ENCODE assay signal across 21 cellular contexts in genomic region chr18:79979843-79980242, GRCh38. TPM values are rescaled to one million over a fixed set of nuclear protein-coding genes. Genes with fewer than 3 reads are reported as not detected.
DNase-seq lines count a peak whose midpoint lies in the region; ATAC-seq and TF ChIP-seq lines count a peak whose summit lies in the region.
"Had no signal": no experiment of that assay in that cellular context is flagged by ENCODE, and none has a peak within 500 bp of the region (broad histone marks: within the 10 kb centered on the region; RNA-seq: fewer than 3 reads in every experiment).

No MANE protein-coding gene starts in this region.

- CTCF ChIA-PET in activated CD4-positive, alpha-beta T cell treated with anti-CD3 and anti-CD28 coated beads for 36 hours (lab: Charles Lee) = no interaction called here
- CTCF ChIA-PET in activated CD4-positive, alpha-beta T cell treated with anti-CD3 and anti-CD28 coated beads, Interleukin-2, amount 10 ng/mL, durations not matched to agents 7 days and 5 days (lab: Charles Lee) = interaction anchor here (1.7 kb wide), 1 partner anchor 24 kb away, joined by 5 read pairs; no protein-coding TSS in a partner anchor
- CTCF ChIA-PET in SK-N-SH (lab: Yijun Ruan, JAX) = interaction anchor here (0.9 to 1.1 kb wide), 2 partner anchors 15 to 55 kb away, joined by 3 read pairs; partner anchors contain the start of gene HSBP1L1

- no peak for TF ChIP-seq CTCF in VCaP (conservative IDR thresholded peaks at IDR 0.05)
- no peak for TF ChIP-seq CTCF in HFFc6 (IDR thresholded peaks at IDR 0.05)
- no peak for TF ChIP-seq CTCF in SK-N-SH (IDR thresholded peaks at IDR 0.05)

- no peak overlapping the region for H3K9ac ChIP-seq in SK-N-SH

- no peaks in the 10 kb centered on the region for H3K9me3 ChIP-seq in CD4-positive, CD25-positive, alpha-beta regulatory T cell (ENCODE audit: control insufficient read depth in 2 of 2, low read length in 2 of 2)
- H3K9me3 ChIP-seq in SK-N-SH = no peaks in the 10 kb centered on the region
- H3K9me3 ChIP-seq: Caco-2 had no signal

- no peaks in the 10 kb centered on the region for H3K9me3 Mint-ChIP-seq in activated CD4-positive, alpha-beta T cell treated with anti-CD3 and anti-CD28 coated beads for 36 hours (ENCODE audit: low read depth)
- no peaks in the 10 kb centered on the region for H3K9me3 Mint-ChIP-seq in activated CD4-positive, alpha-beta T cell treated with anti-CD3 and anti-CD28 coated beads, Interleukin-2, amount 10 ng/mL, durations not matched to agents 7 days and 5 days
- no peaks in the 10 kb centered on the region for H3K9me3 Mint-ChIP-seq in CD4-positive, CD25-positive, alpha-beta regulatory T cell
- no peaks in the 10 kb centered on the region for H3K9me3 Mint-ChIP-seq in HFFc6
- H3K9me3 Mint-ChIP-seq: CD14-positive monocyte, GM23338 had no signal

- ATAC-seq in activated CD4-positive, alpha-beta T cell treated with anti-CD3 and anti-CD28 coated beads for 36 hours = no peak
- ATAC-seq in CD4-positive, CD25-positive, alpha-beta regulatory T cell (ENCODE audit: low read depth in 2 of 2) = no peak
- ATAC-seq: GM23338 had no signal

- TF ChIP-seq RAD21 in SK-N-SH (IDR thresholded peaks at IDR 0.05; ENCODE audit: low read length) = no peak

- peaks cover 96% of the 10 kb centered on the region for H4K20me1 ChIP-seq in SK-N-SH (ENCODE audit: insufficient read depth)

- no peak for DNase-seq in activated CD4-positive, alpha-beta T cell treated with anti-CD3 and anti-CD28 coated beads for 36 hours
- DNase-seq in activated CD4-positive, alpha-beta T cell treated with anti-CD3 and anti-CD28 coated beads, Interleukin-2, amount 10 ng/mL, durations not matched to agents 7 days and 5 days = no peak
- DNase-seq in CD4-positive, CD25-positive, alpha-beta regulatory T cell = no peak
- peak; percentile 38 to 43 for DNase-seq in erythroblast (lab: John Stamatoyannopoulos, UW)
- no peak for DNase-seq in HFFc6
- no peak for DNase-seq in DMS153 (lab: John Stamatoyannopoulos, UW)
- no peak for DNase-seq in SK-N-SH
- DNase-seq: 8988T, Caco-2, EL, HCEC 1CT, KBM-7, NCI-H1105 treated with DMSO at 0.1 percent for 48 hours, NCI-H1694, NCI-H2081 treated with DMSO at 0.1 percent for 48 hours, NCI-H510A, NCI-H774, SHP77 had no signal

- H3K27ac ChIP-seq in CD4-positive, CD25-positive, alpha-beta regulatory T cell (ENCODE audit: insufficient read depth, low read length, poor library complexity, severe bottlenecking) = no peak overlapping the region
- peak overlapping the region; percentile 30; the same call in 1 of the 2 replicates for H3K27ac ChIP-seq in VCaP
- no peak overlapping the region for H3K27ac ChIP-seq in SK-N-SH (ENCODE audit: low read depth in 2 of 2, low read length in 1 of 2)

- H3K79me2 ChIP-seq in SK-N-SH (ENCODE audit: insufficient read depth) = peaks cover 100% of the 10 kb centered on the region

- H3K4me3 Mint-ChIP-seq in activated CD4-positive, alpha-beta T cell treated with anti-CD3 and anti-CD28 coated beads for 36 hours = no peak overlapping the region
- H3K4me3 Mint-ChIP-seq in activated CD4-positive, alpha-beta T cell treated with anti-CD3 and anti-CD28 coated beads, Interleukin-2, amount 10 ng/mL, durations not matched to agents 7 days and 5 days = no peak overlapping the region
- no peak overlapping the region for H3K4me3 Mint-ChIP-seq in CD4-positive, CD25-positive, alpha-beta regulatory T cell
- no peak overlapping the region for H3K4me3 Mint-ChIP-seq in HFFc6
- H3K4me3 Mint-ChIP-seq: CD14-positive monocyte, GM23338 had no signal

- no peaks in the 10 kb centered on the region for H3K27me3 Mint-ChIP-seq in activated CD4-positive, alpha-beta T cell treated with anti-CD3 and anti-CD28 coated beads for 36 hours
- H3K27me3 Mint-ChIP-seq in activated CD4-positive, alpha-beta T cell treated with anti-CD3 and anti-CD28 coated beads, Interleukin-2, amount 10 ng/mL, durations not matched to agents 7 days and 5 days = no peaks in the 10 kb centered on the region
- no peaks in the 10 kb centered on the region for H3K27me3 Mint-ChIP-seq in CD4-positive, CD25-positive, alpha-beta regulatory T cell
- no peaks in the 10 kb centered on the region; the same call in 1 of the 2 replicates for H3K27me3 Mint-ChIP-seq in HFFc6 (ENCODE audit: insufficient read depth)

- peaks cover 22% of the 10 kb centered on the region for H3K36me3 ChIP-seq in CD4-positive, CD25-positive, alpha-beta regulatory T cell (ENCODE audit: control insufficient read depth, insufficient read depth, low read length)
- peaks cover 21 to 24% of the 10 kb centered on the region in 2 experiments for H3K36me3 ChIP-seq in SK-N-SH (replicated peaks in 1 of 2; ENCODE audit: control insufficient read depth in 1 of 2, insufficient read depth in 2 of 2, low read length in 1 of 2)

- intact Hi-C loops in activated CD4-positive, alpha-beta T cell treated with anti-CD3 and anti-CD28 coated beads for 36 hours (cut with DNase I, micrococcal nuclease) = loop anchor here in 1 of 2 experiments (5.0 kb wide), 1 partner anchor 178 kb away; no protein-coding TSS in a partner anchor

- no peaks in the 10 kb centered on the region for H3K27me3 ChIP-seq in CD4-positive, CD25-positive, alpha-beta regulatory T cell (ENCODE audit: control insufficient read depth, insufficient read depth, low read length)
- no peaks in the 10 kb centered on the region for H3K27me3 ChIP-seq in SK-N-SH (ENCODE audit: insufficient read depth)

- no peak for TF ChIP-seq POLR2A in erythroblast (IDR thresholded peaks at IDR 0.05; ENCODE audit: low read length)

- peak overlapping the region; percentile 53 for H3K27ac Mint-ChIP-seq in activated CD4-positive, alpha-beta T cell treated with anti-CD3 and anti-CD28 coated beads for 36 hours
- H3K27ac Mint-ChIP-seq in activated CD4-positive, alpha-beta T cell treated with anti-CD3 and anti-CD28 coated beads, Interleukin-2, amount 10 ng/mL, durations not matched to agents 7 days and 5 days = no peak overlapping the region
- peak overlapping the region; percentile 20 to 61 (median 54) for H3K27ac Mint-ChIP-seq in CD4-positive, CD25-positive, alpha-beta regulatory T cell
- no peak overlapping the region for H3K27ac Mint-ChIP-seq in HFFc6
- H3K27ac Mint-ChIP-seq: GM23338 had no signal

- POLR2A ChIA-PET in activated CD4-positive, alpha-beta T cell treated with anti-CD3 and anti-CD28 coated beads for 36 hours (lab: Charles Lee) = no interaction called here
- POLR2A ChIA-PET in activated CD4-positive, alpha-beta T cell treated with anti-CD3 and anti-CD28 coated beads, Interleukin-2, amount 10 ng/mL, durations not matched to agents 7 days and 5 days (lab: Charles Lee) = no interaction called here
- POLR2A ChIA-PET in SK-N-SH (lab: Yijun Ruan, JAX) = no interaction called here

- H3K36me3 Mint-ChIP-seq in activated CD4-positive, alpha-beta T cell treated with anti-CD3 and anti-CD28 coated beads for 36 hours (ENCODE audit: low read depth) = peaks cover 53% of the 10 kb centered on the region
- peaks cover 33% of the 10 kb centered on the region for H3K36me3 Mint-ChIP-seq in activated CD4-positive, alpha-beta T cell treated with anti-CD3 and anti-CD28 coated beads, Interleukin-2, amount 10 ng/mL, durations not matched to agents 7 days and 5 days (ENCODE audit: low read depth)
- H3K36me3 Mint-ChIP-seq in CD4-positive, CD25-positive, alpha-beta regulatory T cell = peaks cover 22% of the 10 kb centered on the region
- H3K36me3 Mint-ChIP-seq in HFFc6 (ENCODE audit: low read depth) = peaks cover 38% of the 10 kb centered on the region

- WGBS in SK-N-SH (ENCODE audit: low lambda C conversion rate) = 91% methylated on average over 5 of the region's 5 CpGs

- peaks cover 55% of the 10 kb centered on the region for H3K4me1 Mint-ChIP-seq in activated CD4-positive, alpha-beta T cell treated with anti-CD3 and anti-CD28 coated beads for 36 hours
- peaks cover 57% of the 10 kb centered on the region for H3K4me1 Mint-ChIP-seq in activated CD4-positive, alpha-beta T cell treated with anti-CD3 and anti-CD28 coated beads, Interleukin-2, amount 10 ng/mL, durations not matched to agents 7 days and 5 days
- H3K4me1 Mint-ChIP-seq in CD4-positive, CD25-positive, alpha-beta regulatory T cell = peaks cover 12 to 73% (median 51%) of the 10 kb centered on the region in 4 donors
- H3K4me1 Mint-ChIP-seq in HFFc6 (ENCODE audit: low read depth) = peaks cover 29% of the 10 kb centered on the region

- H3K4me3 ChIP-seq in CD4-positive, CD25-positive, alpha-beta regulatory T cell (ENCODE audit: low read depth, low read length) = no peak overlapping the region
- no peak overlapping the region for H3K4me3 ChIP-seq in SK-N-SH (ENCODE audit: low read depth in 2 of 2, low read length in 1 of 2)
- H3K4me3 ChIP-seq: GM23338 had no signal

- no peak overlapping the region for H2AFZ ChIP-seq in SK-N-SH (ENCODE audit: low read depth)
- H2AFZ ChIP-seq: GM23338 had no signal

- H3K4me1 ChIP-seq in CD4-positive, CD25-positive, alpha-beta regulatory T cell (ENCODE audit: control insufficient read depth, insufficient read depth, low read length, poor library complexity, severe bottlenecking) = peaks cover 17% of the 10 kb centered on the region
- H3K4me1 ChIP-seq in SK-N-SH (ENCODE audit: control insufficient read depth in 1 of 2, insufficient read depth in 2 of 2, low read depth in 1 of 2, low read length in 1 of 2) = peaks cover 0 to 3% of the 10 kb centered on the region in 2 experiments; a peak in 1 of 4 replicates
- H3K4me1 ChIP-seq: Caco-2 had no signal

- H3K9me2 ChIP-seq in SK-N-SH = no peaks in the 10 kb centered on the region

- H3K4me2 ChIP-seq in SK-N-SH = no peak overlapping the region
- H3K4me2 ChIP-seq: GM23338 had no signal

- no peak for TF ChIP-seq EP300 in SK-N-SH (IDR thresholded peaks at IDR 0.05; ENCODE audit: borderline replicate concordance in 1 of 2, low read depth in 1 of 2, low read length in 1 of 2)

- H3F3A ChIP-seq in SK-N-SH (replicated peaks; ENCODE audit: insufficient read depth) = no peaks in the 10 kb centered on the region

RNA-seq across cellular contexts. Expression of gene TXNL4A, which starts 8.5 kb away (rescaled TPM):
- total RNA-seq in activated CD4-positive, alpha-beta T cell treated with anti-CD3 and anti-CD28 coated beads for 36 hours = 100 to 1,000 TPM; 150 to 194 TPM
- 100 to 1,000 TPM; 131 TPM for total RNA-seq in activated CD4-positive, alpha-beta T cell treated with anti-CD3 and anti-CD28 coated beads, Interleukin-2, amount 10 ng/mL, durations not matched to agents 7 days and 5 days
- total RNA-seq in CD4-positive, CD25-positive, alpha-beta regulatory T cell = 70.5 TPM
- polyA plus RNA-seq in CD4-positive, CD25-positive, alpha-beta regulatory T cell = 100 to 1,000 TPM; 211 to 216 (median 214) TPM
- 100 to 1,000 TPM; 168 to 187 (median 174) TPM for total RNA-seq in HFFc6 (2021; fragmentation: NEBNext Ultra II Directional; extraction: Animal tissue kit (Norgen Biotek cat#: 25700))
- 86.9 and 158 TPM in 2 replicates for polyA plus RNA-seq in SK-N-SH (2012; rRNA removed)
- 140 and 195 TPM in 2 replicates for polyA plus RNA-seq in SK-N-SH (2012; cell fraction: cytosol; rRNA removed)
- 45.0 and 80.6 TPM in 2 replicates for polyA plus RNA-seq in SK-N-SH (2012; cell fraction: nucleus; rRNA removed)

RNA-seq across cellular contexts. Expression of gene HSBP1L1, which starts 15.4 kb away (rescaled TPM):
- 10 to 100 TPM; 14.4 to 16.9 TPM for total RNA-seq in activated CD4-positive, alpha-beta T cell treated with anti-CD3 and anti-CD28 coated beads for 36 hours
- 10 to 100 TPM in 1 of 2 experiments, 1 to 10 TPM in 1; 7.2 to 11.5 TPM for total RNA-seq in activated CD4-positive, alpha-beta T cell treated with anti-CD3 and anti-CD28 coated beads, Interleukin-2, amount 10 ng/mL, durations not matched to agents 7 days and 5 days
- total RNA-seq in CD4-positive, CD25-positive, alpha-beta regulatory T cell = 10.5 TPM
- 10 to 100 TPM in 2 of 4 donors, 1 to 10 TPM in 2; 5.2 to 27.6 (median 13.5) TPM for polyA plus RNA-seq in CD4-positive, CD25-positive, alpha-beta regulatory T cell
- total RNA-seq in HFFc6 (2021; fragmentation: NEBNext Ultra II Directional; extraction: Animal tissue kit (Norgen Biotek cat#: 25700)) = 10 to 100 TPM; 20.7 to 25.6 (median 21.6) TPM
- polyA plus RNA-seq in SK-N-SH (2012; rRNA removed) = 7.4 and 8.4 TPM in 2 replicates
- polyA plus RNA-seq in SK-N-SH (2012; cell fraction: cytosol; rRNA removed) = 7.3 and 7.6 TPM in 2 replicates
- polyA plus RNA-seq in SK-N-SH (2012; cell fraction: nucleus; rRNA removed) = 14.9 and 16.5 TPM in 2 replicates

RNA-seq across cellular contexts. Expression of gene SLC66A2, which starts 28.4 kb away (rescaled TPM):
- 10 to 100 TPM; 23.4 to 28.5 TPM for total RNA-seq in activated CD4-positive, alpha-beta T cell treated with anti-CD3 and anti-CD28 coated beads for 36 hours
- 10 to 100 TPM; 28.3 to 34.6 TPM for total RNA-seq in activated CD4-positive, alpha-beta T cell treated with anti-CD3 and anti-CD28 coated beads, Interleukin-2, amount 10 ng/mL, durations not matched to agents 7 days and 5 days
- total RNA-seq in CD4-positive, CD25-positive, alpha-beta regulatory T cell = 49.6 TPM
- polyA plus RNA-seq in CD4-positive, CD25-positive, alpha-beta regulatory T cell = 10 to 100 TPM; 11.7 to 18.3 (median 14.2) TPM
- 10 to 100 TPM; 26.6 to 41.2 (median 29.9) TPM for total RNA-seq in HFFc6 (2021; fragmentation: NEBNext Ultra II Directional; extraction: Animal tissue kit (Norgen Biotek cat#: 25700))
- 14.5 and 14.9 TPM in 2 replicates for polyA plus RNA-seq in SK-N-SH (2012; rRNA removed)
- polyA plus RNA-seq in SK-N-SH (2012; cell fraction: cytosol; rRNA removed) = 6.8 and 12.3 TPM in 2 replicates
- polyA plus RNA-seq in SK-N-SH (2012; cell fraction: nucleus; rRNA removed) = 16.8 and 17.5 TPM in 2 replicates

RNA-seq across cellular contexts. Expression of gene RBFA, which starts 54.4 kb away (rescaled TPM):
- 10 to 100 TPM; 32.2 to 39.1 TPM for total RNA-seq in activated CD4-positive, alpha-beta T cell treated with anti-CD3 and anti-CD28 coated beads for 36 hours
- 10 to 100 TPM; 24.2 to 25.0 TPM for total RNA-seq in activated CD4-positive, alpha-beta T cell treated with anti-CD3 and anti-CD28 coated beads, Interleukin-2, amount 10 ng/mL, durations not matched to agents 7 days and 5 days
- total RNA-seq in CD4-positive, CD25-positive, alpha-beta regulatory T cell = 13.6 TPM
- polyA plus RNA-seq in CD4-positive, CD25-positive, alpha-beta regulatory T cell = 10 to 100 TPM in 2 of 4 donors, 1 to 10 TPM in 2; 7.5 to 10.4 (median 9.3) TPM
- total RNA-seq in HFFc6 (2021; fragmentation: NEBNext Ultra II Directional; extraction: Animal tissue kit (Norgen Biotek cat#: 25700)) = 10 to 100 TPM; 24.8 to 28.4 (median 27.2) TPM
- 51.4 and 57.6 TPM in 2 replicates for polyA plus RNA-seq in SK-N-SH (2012; rRNA removed)
- 49.3 TPM in 2 replicates for polyA plus RNA-seq in SK-N-SH (2012; cell fraction: cytosol; rRNA removed)
- polyA plus RNA-seq in SK-N-SH (2012; cell fraction: nucleus; rRNA removed) = 87.7 and 88.3 TPM in 2 replicates

Comparison
In these comparisons a context has a peak if more than half of its experiments do, and no peak if none do; other contexts are left out.
1. H3K27ac Mint-ChIP-seq: peak in activated CD4-positive, alpha-beta T cell treated with anti-CD3 and anti-CD28 coated beads for 36 hours (single experiment) and CD4-positive, CD25-positive, alpha-beta regulatory T cell (3 of 3); none in activated CD4-positive, alpha-beta T cell treated with anti-CD3 and anti-CD28 coated beads, Interleukin-2, amount 10 ng/mL, durations not matched to agents 7 days and 5 days (single experiment) and HFFc6 (single experiment).
2. DNase-seq: peak in erythroblast (2 of 2); none in activated CD4-positive, alpha-beta T cell treated with anti-CD3 and anti-CD28 coated beads for 36 hours (single experiment), activated CD4-positive, alpha-beta T cell treated with anti-CD3 and anti-CD28 coated beads, Interleukin-2, amount 10 ng/mL, durations not matched to agents 7 days and 5 days (single experiment), CD4-positive, CD25-positive, alpha-beta regulatory T cell (0 of 3), HFFc6 (single experiment), DMS153 (single experiment) and SK-N-SH (single experiment).